ENCODE assay signal across 8 cellular contexts in the genomic region with DNA sequence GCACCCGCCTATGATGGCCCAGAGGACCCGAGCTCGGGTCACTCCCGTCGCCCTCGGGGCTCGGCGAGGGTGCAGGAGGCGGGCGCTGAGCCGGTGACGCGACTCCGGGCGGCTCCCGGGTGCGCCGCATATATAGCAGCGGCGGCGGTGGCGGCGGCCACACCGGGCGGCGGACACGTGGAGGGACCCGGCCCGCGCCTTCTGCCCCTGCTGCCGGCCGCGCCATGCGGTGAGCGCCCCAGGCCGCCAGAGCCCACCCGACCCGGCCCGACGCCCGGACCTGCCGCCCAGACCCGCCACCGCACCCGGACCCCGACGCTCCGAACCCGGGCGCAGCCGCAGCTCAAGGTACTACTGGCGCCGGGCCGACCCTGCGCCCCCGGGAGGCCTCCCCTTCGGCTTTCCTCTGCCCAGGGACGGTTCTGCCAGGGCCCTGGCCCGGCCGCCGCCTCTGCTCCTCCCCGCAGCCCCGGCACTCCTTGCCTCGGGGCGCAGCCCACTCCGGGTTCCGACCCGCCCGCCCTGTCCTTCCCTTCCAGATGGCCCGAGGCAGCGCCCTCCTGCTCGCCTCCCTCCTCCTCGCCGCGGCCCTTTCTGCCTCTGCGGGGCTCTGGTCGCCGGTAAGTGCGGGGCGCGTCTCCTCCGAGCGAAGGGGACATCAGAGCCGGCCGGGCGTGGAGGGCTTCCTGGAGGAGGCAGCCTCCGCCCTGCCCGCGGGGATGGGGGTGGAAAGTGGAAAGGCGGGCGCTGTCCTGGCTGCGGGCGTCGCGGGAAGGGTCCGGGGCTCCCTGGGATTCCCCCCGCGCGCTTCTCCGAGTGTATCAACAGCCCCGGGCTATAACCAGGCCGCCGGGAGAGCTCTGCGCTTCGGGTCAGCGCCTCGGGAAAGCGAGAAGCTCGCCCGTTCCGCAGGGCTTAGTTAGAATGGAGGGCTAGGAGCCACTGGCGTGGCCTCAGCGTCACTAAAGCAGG. TPM values are rescaled to one million over a fixed set of nuclear protein-coding genes. Genes with fewer than 3 reads are reported as not detected.
A peak's percentile ranks its signal among the peaks of the same experiment; 100 is the strongest.
DNase-seq lines count a peak whose midpoint lies in the region; ATAC-seq and TF ChIP-seq lines count a peak whose summit lies in the region.

A gene with protein sequence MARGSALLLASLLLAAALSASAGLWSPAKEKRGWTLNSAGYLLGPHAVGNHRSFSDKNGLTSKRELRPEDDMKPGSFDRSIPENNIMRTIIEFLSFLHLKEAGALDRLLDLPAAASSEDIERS (plus strand): TSS at position 160 of the 972 bp plus-strand sequence. CDS start 380 bp downstream, at position 540.

- H3K36me3 ChIP-seq in stomach = no peaks in the 10 kb centered on the region

- WGBS in right cardiac atrium = 3% methylated on average over 113 of the region's 113 CpGs
- WGBS in stomach, 5 donors = 4 to 17% (median 6%) methylated on average over 38 to 113 of the region's 113 CpGs

- no peak within 1 kb of the TSS for H3K4me3 Mint-ChIP-seq in activated CD4-positive, alpha-beta T cell treated with anti-CD3 and anti-CD28 coated beads, Interleukin-2, amount 10 ng/mL, durations not matched to agents 7 days and 5 days

- no peak for TF ChIP-seq CTCF in VCaP (conservative IDR thresholded peaks at IDR 0.05)
- TF ChIP-seq CTCF in stomach (IDR thresholded peaks at IDR 0.05) = no peak

- POLR2A ChIA-PET in activated CD4-positive, alpha-beta T cell treated with anti-CD3 and anti-CD28 coated beads, Interleukin-2, amount 10 ng/mL, durations not matched to agents 7 days and 5 days (lab: Charles Lee) = no interaction called here

- H3K27ac ChIP-seq in VCaP = peak within 1 kb of the TSS; percentile 74; the same call in 1 of the 2 replicates
- no peak within 1 kb of the TSS for H3K27ac ChIP-seq in right cardiac atrium (ENCODE audit: low read length)
- H3K27ac ChIP-seq in stomach = no peak within 1 kb of the TSS

- intact Hi-C loops in right cardiac atrium (cut with DNase I) (no loop called here), stomach (cut with DNase I; ENCODE audit: low total_unique reads) (no loop called here)

- H3K4me1 ChIP-seq in right cardiac atrium (ENCODE audit: control insufficient read depth, insufficient read depth, low read length) (no peaks in the 10 kb centered on the region), stomach (peaks cover 13 to 16% (median 15%) of the 10 kb centered on the region in 4 donors)

- TF ChIP-seq POLR2A in stomach (IDR thresholded peaks at IDR 0.05) = no peak

- H3K27ac Mint-ChIP-seq in activated CD4-positive, alpha-beta T cell treated with anti-CD3 and anti-CD28 coated beads, Interleukin-2, amount 10 ng/mL, durations not matched to agents 7 days and 5 days = no peak within 1 kb of the TSS

- TF ChIP-seq EP300 in stomach (IDR thresholded peaks at IDR 0.05) = no peak

- ATAC-seq in right cardiac atrium (peak in 1 of 2 donors; percentile 57), HG02973 (IDR thresholded peaks at IDR 0.05; ENCODE audit: unreplicated experiment) (no peak), HG03025 (IDR thresholded peaks at IDR 0.05; ENCODE audit: low FRiP score, unreplicated experiment) (no peak)

- CTCF ChIA-PET in activated CD4-positive, alpha-beta T cell treated with anti-CD3 and anti-CD28 coated beads, Interleukin-2, amount 10 ng/mL, durations not matched to agents 7 days and 5 days (lab: Charles Lee) = no interaction called here

- peak; percentile 24 to 26 for DNase-seq in activated CD4-positive, alpha-beta T cell treated with anti-CD3 and anti-CD28 coated beads, Interleukin-2, amount 50 U/mL, for 48 hours
- no peak for DNase-seq in activated CD4-positive, alpha-beta T cell treated with anti-CD3 and anti-CD28 coated beads, Interleukin-2, amount 10 ng/mL, durations not matched to agents 7 days and 5 days
- DNase-seq in right cardiac atrium (no peak), stomach (no peak), NCI-H2081 (lab: John Stamatoyannopoulos, UW) (no peak)

- H3K27me3 Mint-ChIP-seq in activated CD4-positive, alpha-beta T cell treated with anti-CD3 and anti-CD28 coated beads, Interleukin-2, amount 10 ng/mL, durations not matched to agents 7 days and 5 days = peaks cover 47% of the 10 kb centered on the region

- H3K27me3 ChIP-seq in right cardiac atrium (ENCODE audit: control insufficient read depth, insufficient read depth) = no peaks in the 10 kb centered on the region
- peaks cover 15 to 82% (median 44%) of the 10 kb centered on the region in 3 donors for H3K27me3 ChIP-seq in stomach

- H3K4me1 Mint-ChIP-seq in activated CD4-positive, alpha-beta T cell treated with anti-CD3 and anti-CD28 coated beads, Interleukin-2, amount 10 ng/mL, durations not matched to agents 7 days and 5 days = peaks cover 1% of the 10 kb centered on the region

- H3K9me3 ChIP-seq in right cardiac atrium (ENCODE audit: control insufficient read depth, low read length) = no peaks in the 10 kb centered on the region
- no peaks in the 10 kb centered on the region for H3K9me3 ChIP-seq in stomach

- H3K36me3 Mint-ChIP-seq in activated CD4-positive, alpha-beta T cell treated with anti-CD3 and anti-CD28 coated beads, Interleukin-2, amount 10 ng/mL, durations not matched to agents 7 days and 5 days (ENCODE audit: low read depth) = no peaks in the 10 kb centered on the region

- H3K4me3 ChIP-seq in right cardiac atrium (ENCODE audit: low read length) = peak within 1 kb of the TSS; percentile 44
- peak within 1 kb of the TSS; percentile 39 to 49 (median 43) for H3K4me3 ChIP-seq in stomach

- H3K9me3 Mint-ChIP-seq in activated CD4-positive, alpha-beta T cell treated with anti-CD3 and anti-CD28 coated beads, Interleukin-2, amount 10 ng/mL, durations not matched to agents 7 days and 5 days = no peaks in the 10 kb centered on the region

RNA-seq across cellular contexts. Expression of the gene that starts here (rescaled TPM):
- total RNA-seq in activated CD4-positive, alpha-beta T cell treated with anti-CD3 and anti-CD28 coated beads, Interleukin-2, amount 10 ng/mL, durations not matched to agents 7 days and 5 days = not detected
- total RNA-seq in right cardiac atrium = not detected
- polyA plus RNA-seq in right cardiac atrium = 0.27 TPM
- 1 to 10 TPM in 1 of 5 donors, not detected in 4; 3.5 TPM for total RNA-seq in stomach
- 1 to 10 TPM in 2 of 3 donors, not detected in 1; 1.7 to 5.7 TPM for polyA plus RNA-seq in stomach

Comparison
In these comparisons a context has a peak if more than half of its experiments do, and no peak if none do; other contexts are left out.
1. DNase-seq: peak in activated CD4-positive, alpha-beta T cell treated with anti-CD3 and anti-CD28 coated beads, Interleukin-2, amount 50 U/mL, for 48 hours (2 of 2); none in activated CD4-positive, alpha-beta T cell treated with anti-CD3 and anti-CD28 coated beads, Interleukin-2, amount 10 ng/mL, durations not matched to agents 7 days and 5 days (single experiment), right cardiac atrium (0 of 3), stomach (single experiment) and NCI-H2081 (0 of 2).